In the genomic region with DNA sequence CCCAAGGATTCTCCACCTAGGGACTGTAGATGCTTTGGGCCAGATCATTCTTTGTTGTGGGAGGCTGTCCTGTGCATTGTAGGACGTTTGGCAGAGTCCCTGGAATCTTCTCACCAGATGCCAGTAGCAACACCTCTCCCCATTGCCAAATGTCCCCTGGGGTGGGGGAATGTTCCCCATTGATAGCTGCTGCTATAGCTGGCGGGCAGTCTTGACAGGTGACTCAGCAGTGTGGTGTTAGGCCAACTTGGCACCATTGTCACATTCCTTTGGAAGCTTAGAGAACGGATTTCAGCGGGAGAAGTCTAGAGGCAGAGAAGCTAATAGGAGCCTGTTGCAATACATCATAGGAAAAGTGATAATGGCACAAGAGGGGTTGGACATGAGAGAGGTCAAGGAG, we compare ENCODE assay signal across 10 cellular contexts.
DNase-seq lines count a peak whose midpoint lies in the region; ATAC-seq, FAIRE-seq and TF ChIP-seq lines count a peak whose summit lies in the region.
"Had no signal": no experiment of that assay in that cellular context is flagged by ENCODE, and none has a peak within 500 bp of the region (broad histone marks: within the 10 kb centered on the region; RNA-seq: fewer than 3 reads in every experiment).

No MANE protein-coding gene starts in this region.

- H3K36me3 ChIP-seq in transverse colon (no peaks in the 10 kb centered on the region), HAP-1 (replicated peaks) (no peaks in the 10 kb centered on the region)
- H3K36me3 ChIP-seq in CD4-positive, alpha-beta memory T cell (ENCODE audit: insufficient read depth, low read length), result no peaks in the 10 kb centered on the region
- H3K36me3 ChIP-seq: neural progenitor cell had no signal

- peak; percentile 73 for ATAC-seq in left lobe of liver
- no peak for ATAC-seq in activated naive CD8-positive, alpha-beta T cell treated with anti-CD3 and anti-CD28 coated beads, Interleukin-2, amount 50 U/mL, for 24 hours

- in situ Hi-C loops in transverse colon (cut with MboI; ENCODE audit: low pct_ligation_motif_present in 1 of 4, low pct_unique_long_range_greater_than_20kb in 1 of 4, low sequenced_read_pairs in 3 of 4) (no loop called here), HAP-1 (cut with MboI; ENCODE audit: low sequenced_read_pairs) (no loop called here)

- H3K9me3 ChIP-seq in transverse colon (no peaks in the 10 kb centered on the region), HAP-1 (no peaks in the 10 kb centered on the region)
- no peaks in the 10 kb centered on the region for H3K9me3 ChIP-seq in CD4-positive, alpha-beta memory T cell (ENCODE audit: control insufficient read depth in 1 of 2, low read length in 2 of 2)

- no peak for TF ChIP-seq POLR2A in transverse colon (IDR thresholded peaks at IDR 0.05)

- no peaks in the 10 kb centered on the region for H3K36me3 Mint-ChIP-seq in activated naive CD8-positive, alpha-beta T cell treated with anti-CD3 and anti-CD28 coated beads, Interleukin-2, amount 50 U/mL, for 24 hours (ENCODE audit: low read depth)
- no peaks in the 10 kb centered on the region for H3K36me3 Mint-ChIP-seq in CD4-positive, alpha-beta memory T cell
- H3K36me3 Mint-ChIP-seq: neural progenitor cell had no signal

- no peak for TF ChIP-seq EP300 in transverse colon (IDR thresholded peaks at IDR 0.05; ENCODE audit: low read depth)

- no peaks in the 10 kb centered on the region for H3K27me3 ChIP-seq in transverse colon
- no peaks in the 10 kb centered on the region for H3K27me3 ChIP-seq in HAP-1 (ENCODE audit: low read depth)
- H3K27me3 ChIP-seq in CD4-positive, alpha-beta memory T cell (ENCODE audit: insufficient read depth, low read length), result no peaks in the 10 kb centered on the region
- H3K27me3 ChIP-seq: neural progenitor cell had no signal

- no peak overlapping the region for H3K27ac Mint-ChIP-seq in activated naive CD8-positive, alpha-beta T cell treated with anti-CD3 and anti-CD28 coated beads, Interleukin-2, amount 50 U/mL, for 24 hours
- no peak overlapping the region for H3K27ac Mint-ChIP-seq in CD4-positive, alpha-beta memory T cell
- H3K27ac Mint-ChIP-seq: neural progenitor cell had no signal

- no peaks in the 10 kb centered on the region for H3K9me3 Mint-ChIP-seq in activated naive CD8-positive, alpha-beta T cell treated with anti-CD3 and anti-CD28 coated beads, Interleukin-2, amount 50 U/mL, for 24 hours
- peaks cover 0 to 4% (median 0%) of the 10 kb centered on the region in 8 donors for H3K9me3 Mint-ChIP-seq in CD4-positive, alpha-beta memory T cell
- H3K9me3 Mint-ChIP-seq: neural progenitor cell had no signal

- H3K4me1 Mint-ChIP-seq in activated naive CD8-positive, alpha-beta T cell treated with anti-CD3 and anti-CD28 coated beads, Interleukin-2, amount 50 U/mL, for 24 hours, result no peaks in the 10 kb centered on the region
- H3K4me1 Mint-ChIP-seq in CD4-positive, alpha-beta memory T cell, result no peaks in the 10 kb centered on the region
- H3K4me1 Mint-ChIP-seq: neural progenitor cell had no signal

- no peaks in the 10 kb centered on the region for H3K4me1 ChIP-seq in transverse colon
- H3K4me1 ChIP-seq in HAP-1, result no peaks in the 10 kb centered on the region
- H3K4me1 ChIP-seq in CD4-positive, alpha-beta memory T cell (ENCODE audit: insufficient read depth, low read length), result no peaks in the 10 kb centered on the region
- H3K4me1 ChIP-seq: neural progenitor cell had no signal

- POLR2A ChIA-PET in CD4-positive, alpha-beta memory T cell (lab: Charles Lee; ENCODE audit: partially characterized antibody), result no interaction called here

- DNase-seq in M059J (ENCODE audit: low read depth) (peak; percentile 77), choroid plexus epithelial cell (ENCODE audit: low read depth) (peak; percentile 13), left lobe of liver (ENCODE audit: low spot score) (peak; percentile 53), transverse colon (peak; percentile 26), frontal cortex (ENCODE audit: low spot score in 2 of 2) (no peak), HAP-1 (ENCODE audit: low spot score in 2 of 2) (no peak)
- no peak for DNase-seq in activated naive CD8-positive, alpha-beta T cell treated with anti-CD3 and anti-CD28 coated beads, Interleukin-2, amount 50 U/mL, for 24 hours
- DNase-seq in CD4-positive, alpha-beta memory T cell, result no peak
- DNase-seq: activated CD4-positive, alpha-beta T cell treated with anti-CD3 and anti-CD28 coated beads for 48 hours had no signal

- intact Hi-C loops in transverse colon (cut with DNase I; ENCODE audit: low total_unique reads), result no loop called here
- intact Hi-C loops in CD4-positive, alpha-beta memory T cell (cut with micrococcal nuclease), result no loop called here

- TF ChIP-seq CTCF in choroid plexus epithelial cell (conservative IDR thresholded peaks at IDR 0.05; ENCODE audit: low read depth, low read length) (no peak), transverse colon (IDR thresholded peaks at IDR 0.05) (no peak)

- 52% methylated on average over 4 of the region's 4 CpGs; no CpG with 5 or more reads in 1 of the 2 donors for WGBS in transverse colon (ENCODE audit: low coverage in 1 of 2), 2 donors

- peak overlapping the region in 3 of 4 donors; percentile 22 to 43 (median 33) for H3K27ac ChIP-seq in transverse colon
- H3K27ac ChIP-seq in CD4-positive, alpha-beta memory T cell (ENCODE audit: low read depth, low read length), result no peak overlapping the region
- H3K27ac ChIP-seq: neural progenitor cell had no signal

- H3K4me3 Mint-ChIP-seq in activated naive CD8-positive, alpha-beta T cell treated with anti-CD3 and anti-CD28 coated beads, Interleukin-2, amount 50 U/mL, for 24 hours, result no peak overlapping the region
- H3K4me3 Mint-ChIP-seq in CD4-positive, alpha-beta memory T cell, result no peak overlapping the region
- H3K4me3 Mint-ChIP-seq: neural progenitor cell had no signal

- no peak overlapping the region for H3K4me3 ChIP-seq in choroid plexus epithelial cell (ENCODE audit: low read depth, low read length)
- H3K4me3 ChIP-seq in transverse colon, result no peak overlapping the region
- no peak overlapping the region for H3K4me3 ChIP-seq in HAP-1
- H3K4me3 ChIP-seq in CD4-positive, alpha-beta memory T cell (ENCODE audit: low read length in 2 of 2), result no peak overlapping the region
- H3K4me3 ChIP-seq: neural progenitor cell had no signal

- H3K27me3 Mint-ChIP-seq in activated naive CD8-positive, alpha-beta T cell treated with anti-CD3 and anti-CD28 coated beads, Interleukin-2, amount 50 U/mL, for 24 hours, result peaks cover 6% of the 10 kb centered on the region
- peaks cover 0 to 2% of the 10 kb centered on the region in 2 donors for H3K27me3 Mint-ChIP-seq in CD4-positive, alpha-beta memory T cell

- FAIRE-seq in frontal cortex (lab: Jason Lieb, UNC), result no peak

- CTCF ChIA-PET in CD4-positive, alpha-beta memory T cell (lab: Charles Lee; ENCODE audit: partially characterized antibody), result no interaction called here

Comparison
In these comparisons a context has a peak if more than half of its experiments do, and no peak if none do; other contexts are left out.
1. DNase-seq: peak in M059J (single experiment), choroid plexus epithelial cell (single experiment), left lobe of liver (single experiment) and transverse colon (single experiment); none in frontal cortex (0 of 2), HAP-1 (0 of 2), activated naive CD8-positive, alpha-beta T cell treated with anti-CD3 and anti-CD28 coated beads, Interleukin-2, amount 50 U/mL, for 24 hours (single experiment) and CD4-positive, alpha-beta memory T cell (0 of 5).